Comparison of ENCODE assay signal across 1 cellular context in the genomic region with DNA sequence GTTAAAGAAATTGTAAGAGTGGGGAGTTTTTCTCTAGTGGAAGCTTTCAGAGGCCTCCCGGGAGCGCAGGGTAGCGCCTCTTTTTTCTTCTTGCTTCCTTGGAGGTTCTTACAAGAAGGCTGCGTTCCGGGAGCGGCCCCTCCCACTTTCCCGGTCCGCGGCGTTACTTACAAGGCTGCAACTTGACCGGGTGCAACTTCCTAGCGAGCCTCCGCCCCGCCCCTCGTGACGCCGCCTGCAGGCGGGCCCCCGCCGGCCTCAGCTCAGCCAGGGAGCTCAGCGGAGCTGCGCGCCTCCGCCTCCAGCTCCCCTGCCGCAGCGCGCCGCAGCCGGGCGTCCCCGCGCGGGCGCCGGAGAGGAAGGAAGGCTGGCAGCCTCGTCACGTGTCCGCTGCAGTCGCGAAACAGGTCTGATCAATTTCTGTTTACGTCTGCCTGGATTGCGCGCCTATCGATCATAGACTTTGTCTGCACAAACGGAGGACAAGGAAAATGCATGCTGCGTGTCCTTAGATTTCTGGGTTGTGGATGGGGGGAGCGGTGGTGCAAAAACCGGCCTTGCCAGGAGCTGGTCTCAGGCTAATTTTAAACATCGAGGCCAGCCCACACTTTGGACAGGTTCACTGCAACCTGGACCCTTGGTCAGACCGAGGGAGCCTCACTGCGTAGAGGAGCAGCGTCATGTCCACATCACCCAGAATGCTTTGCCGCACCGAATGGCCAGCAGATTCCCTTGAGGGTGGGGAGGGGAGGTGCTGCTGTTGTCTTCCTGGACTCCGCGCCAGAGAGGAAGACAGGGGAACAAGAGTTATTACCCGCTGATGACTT.
TF ChIP-seq lines count a peak whose summit lies in the region.

A gene with protein sequence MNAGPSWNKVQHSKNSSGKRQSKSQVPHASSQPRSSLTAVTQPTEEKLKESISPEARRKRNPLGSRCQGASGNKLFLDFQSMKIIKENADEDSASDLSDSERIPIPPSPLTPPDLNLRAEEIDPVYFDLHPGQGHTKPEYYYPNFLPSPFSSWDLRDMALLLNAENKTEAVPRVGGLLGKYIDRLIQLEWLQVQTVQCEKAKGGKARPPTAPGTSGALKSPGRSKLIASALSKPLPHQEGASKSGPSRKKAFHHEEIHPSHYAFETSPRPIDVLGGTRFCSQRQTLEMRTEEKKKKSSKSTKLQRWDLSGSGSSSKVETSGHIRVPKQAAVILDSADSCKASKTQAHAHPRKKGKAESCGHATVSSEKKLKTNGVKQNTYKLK (plus strand): TSS at position 261 of the 827 bp plus-strand sequence. CDS start 3,555 bp downstream, outside the sequence.
A gene with protein sequence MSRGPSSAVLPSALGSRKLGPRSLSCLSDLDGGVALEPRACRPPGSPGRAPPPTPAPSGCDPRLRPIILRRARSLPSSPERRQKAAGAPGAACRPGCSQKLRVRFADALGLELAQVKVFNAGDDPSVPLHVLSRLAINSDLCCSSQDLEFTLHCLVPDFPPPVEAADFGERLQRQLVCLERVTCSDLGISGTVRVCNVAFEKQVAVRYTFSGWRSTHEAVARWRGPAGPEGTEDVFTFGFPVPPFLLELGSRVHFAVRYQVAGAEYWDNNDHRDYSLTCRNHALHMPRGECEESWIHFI (minus strand): TSS at position 177 of the 827 bp plus-strand sequence. CDS start 374 bp downstream, outside the sequence.

TF ChIP-seq in HepG2, 621 proteins besides CTCF, POLR2A, EP300 and RAD21 (continued from another document and continues in another):
- TF ChIP-seq, protein P1, sequence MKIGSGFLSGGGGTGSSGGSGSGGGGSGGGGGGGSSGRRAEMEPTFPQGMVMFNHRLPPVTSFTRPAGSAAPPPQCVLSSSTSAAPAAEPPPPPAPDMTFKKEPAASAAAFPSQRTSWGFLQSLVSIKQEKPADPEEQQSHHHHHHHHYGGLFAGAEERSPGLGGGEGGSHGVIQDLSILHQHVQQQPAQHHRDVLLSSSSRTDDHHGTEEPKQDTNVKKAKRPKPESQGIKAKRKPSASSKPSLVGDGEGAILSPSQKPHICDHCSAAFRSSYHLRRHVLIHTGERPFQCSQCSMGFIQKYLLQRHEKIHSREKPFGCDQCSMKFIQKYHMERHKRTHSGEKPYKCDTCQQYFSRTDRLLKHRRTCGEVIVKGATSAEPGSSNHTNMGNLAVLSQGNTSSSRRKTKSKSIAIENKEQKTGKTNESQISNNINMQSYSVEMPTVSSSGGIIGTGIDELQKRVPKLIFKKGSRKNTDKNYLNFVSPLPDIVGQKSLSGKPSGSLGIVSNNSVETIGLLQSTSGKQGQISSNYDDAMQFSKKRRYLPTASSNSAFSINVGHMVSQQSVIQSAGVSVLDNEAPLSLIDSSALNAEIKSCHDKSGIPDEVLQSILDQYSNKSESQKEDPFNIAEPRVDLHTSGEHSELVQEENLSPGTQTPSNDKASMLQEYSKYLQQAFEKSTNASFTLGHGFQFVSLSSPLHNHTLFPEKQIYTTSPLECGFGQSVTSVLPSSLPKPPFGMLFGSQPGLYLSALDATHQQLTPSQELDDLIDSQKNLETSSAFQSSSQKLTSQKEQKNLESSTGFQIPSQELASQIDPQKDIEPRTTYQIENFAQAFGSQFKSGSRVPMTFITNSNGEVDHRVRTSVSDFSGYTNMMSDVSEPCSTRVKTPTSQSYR (CRISPR knock-in tag; IDR thresholded peaks at IDR 0.05; ENCODE audit: borderline replicate concordance): peak; percentile 29
- TF ChIP-seq ARNT (IDR thresholded peaks at IDR 0.05): no peak
- TF ChIP-seq ZNF782 (CRISPR knock-in tag; IDR thresholded peaks at IDR 0.05; ENCODE audit: borderline replicate concordance): peak; percentile 55; the same call in 1 of the 2 replicates
- no peak for TF ChIP-seq POLR2AphosphoS2 (IDR thresholded peaks at IDR 0.05; ENCODE audit: low read depth, low read length)
- TF ChIP-seq, protein P2, sequence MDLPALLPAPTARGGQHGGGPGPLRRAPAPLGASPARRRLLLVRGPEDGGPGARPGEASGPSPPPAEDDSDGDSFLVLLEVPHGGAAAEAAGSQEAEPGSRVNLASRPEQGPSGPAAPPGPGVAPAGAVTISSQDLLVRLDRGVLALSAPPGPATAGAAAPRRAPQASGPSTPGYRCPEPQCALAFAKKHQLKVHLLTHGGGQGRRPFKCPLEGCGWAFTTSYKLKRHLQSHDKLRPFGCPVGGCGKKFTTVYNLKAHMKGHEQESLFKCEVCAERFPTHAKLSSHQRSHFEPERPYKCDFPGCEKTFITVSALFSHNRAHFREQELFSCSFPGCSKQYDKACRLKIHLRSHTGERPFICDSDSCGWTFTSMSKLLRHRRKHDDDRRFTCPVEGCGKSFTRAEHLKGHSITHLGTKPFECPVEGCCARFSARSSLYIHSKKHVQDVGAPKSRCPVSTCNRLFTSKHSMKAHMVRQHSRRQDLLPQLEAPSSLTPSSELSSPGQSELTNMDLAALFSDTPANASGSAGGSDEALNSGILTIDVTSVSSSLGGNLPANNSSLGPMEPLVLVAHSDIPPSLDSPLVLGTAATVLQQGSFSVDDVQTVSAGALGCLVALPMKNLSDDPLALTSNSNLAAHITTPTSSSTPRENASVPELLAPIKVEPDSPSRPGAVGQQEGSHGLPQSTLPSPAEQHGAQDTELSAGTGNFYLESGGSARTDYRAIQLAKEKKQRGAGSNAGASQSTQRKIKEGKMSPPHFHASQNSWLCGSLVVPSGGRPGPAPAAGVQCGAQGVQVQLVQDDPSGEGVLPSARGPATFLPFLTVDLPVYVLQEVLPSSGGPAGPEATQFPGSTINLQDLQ (CRISPR knock-in tag; IDR thresholded peaks at IDR 0.05): peak; percentile 87
- TF ChIP-seq KDM3A (CRISPR knock-in tag; IDR thresholded peaks at IDR 0.05; ENCODE audit: low read depth): 0 out of 2 replicates have a peak, but pooled peaks have one; percentile 13
- no peak for TF ChIP-seq SP1 (IDR thresholded peaks at IDR 0.05)
- TF ChIP-seq SP1 (CRISPR knock-in tag; IDR thresholded peaks at IDR 0.05): peak; percentile 42; the same call in 1 of the 2 replicates
- TF ChIP-seq, protein P3, sequence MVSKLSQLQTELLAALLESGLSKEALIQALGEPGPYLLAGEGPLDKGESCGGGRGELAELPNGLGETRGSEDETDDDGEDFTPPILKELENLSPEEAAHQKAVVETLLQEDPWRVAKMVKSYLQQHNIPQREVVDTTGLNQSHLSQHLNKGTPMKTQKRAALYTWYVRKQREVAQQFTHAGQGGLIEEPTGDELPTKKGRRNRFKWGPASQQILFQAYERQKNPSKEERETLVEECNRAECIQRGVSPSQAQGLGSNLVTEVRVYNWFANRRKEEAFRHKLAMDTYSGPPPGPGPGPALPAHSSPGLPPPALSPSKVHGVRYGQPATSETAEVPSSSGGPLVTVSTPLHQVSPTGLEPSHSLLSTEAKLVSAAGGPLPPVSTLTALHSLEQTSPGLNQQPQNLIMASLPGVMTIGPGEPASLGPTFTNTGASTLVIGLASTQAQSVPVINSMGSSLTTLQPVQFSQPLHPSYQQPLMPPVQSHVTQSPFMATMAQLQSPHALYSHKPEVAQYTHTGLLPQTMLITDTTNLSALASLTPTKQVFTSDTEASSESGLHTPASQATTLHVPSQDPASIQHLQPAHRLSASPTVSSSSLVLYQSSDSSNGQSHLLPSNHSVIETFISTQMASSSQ (IDR thresholded peaks at IDR 0.05; ENCODE audit: low read depth): no peak
- TF ChIP-seq, protein P3 (CRISPR knock-in tag; IDR thresholded peaks at IDR 0.05; ENCODE audit: borderline replicate concordance): peak; percentile 60; the same call in 1 of the 2 replicates
- TF ChIP-seq ZNF224 (CRISPR knock-in tag; IDR thresholded peaks at IDR 0.05): no peak
- TF ChIP-seq ZNF567 (CRISPR knock-in tag; IDR thresholded peaks at IDR 0.05; ENCODE audit: borderline replicate concordance): peak; percentile 87; the same call in 1 of the 2 replicates
- TF ChIP-seq ZNF350 (CRISPR knock-in tag; IDR thresholded peaks at IDR 0.05; ENCODE audit: borderline replicate concordance, low read depth): peak; percentile 94
- TF ChIP-seq, protein P4, sequence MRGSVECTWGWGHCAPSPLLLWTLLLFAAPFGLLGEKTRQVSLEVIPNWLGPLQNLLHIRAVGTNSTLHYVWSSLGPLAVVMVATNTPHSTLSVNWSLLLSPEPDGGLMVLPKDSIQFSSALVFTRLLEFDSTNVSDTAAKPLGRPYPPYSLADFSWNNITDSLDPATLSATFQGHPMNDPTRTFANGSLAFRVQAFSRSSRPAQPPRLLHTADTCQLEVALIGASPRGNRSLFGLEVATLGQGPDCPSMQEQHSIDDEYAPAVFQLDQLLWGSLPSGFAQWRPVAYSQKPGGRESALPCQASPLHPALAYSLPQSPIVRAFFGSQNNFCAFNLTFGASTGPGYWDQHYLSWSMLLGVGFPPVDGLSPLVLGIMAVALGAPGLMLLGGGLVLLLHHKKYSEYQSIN (CRISPR knock-in tag; IDR thresholded peaks at IDR 0.05; ENCODE audit: borderline replicate concordance): no peak
- TF ChIP-seq, protein P5, sequence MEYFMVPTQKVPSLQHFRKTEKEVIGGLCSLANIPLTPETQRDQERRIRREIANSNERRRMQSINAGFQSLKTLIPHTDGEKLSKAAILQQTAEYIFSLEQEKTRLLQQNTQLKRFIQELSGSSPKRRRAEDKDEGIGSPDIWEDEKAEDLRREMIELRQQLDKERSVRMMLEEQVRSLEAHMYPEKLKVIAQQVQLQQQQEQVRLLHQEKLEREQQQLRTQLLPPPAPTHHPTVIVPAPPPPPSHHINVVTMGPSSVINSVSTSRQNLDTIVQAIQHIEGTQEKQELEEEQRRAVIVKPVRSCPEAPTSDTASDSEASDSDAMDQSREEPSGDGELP (IDR thresholded peaks at IDR 0.05; ENCODE audit: borderline replicate concordance, low read depth): peak; percentile 6; the same call in 1 of the 2 replicates
- TF ChIP-seq, protein P6, sequence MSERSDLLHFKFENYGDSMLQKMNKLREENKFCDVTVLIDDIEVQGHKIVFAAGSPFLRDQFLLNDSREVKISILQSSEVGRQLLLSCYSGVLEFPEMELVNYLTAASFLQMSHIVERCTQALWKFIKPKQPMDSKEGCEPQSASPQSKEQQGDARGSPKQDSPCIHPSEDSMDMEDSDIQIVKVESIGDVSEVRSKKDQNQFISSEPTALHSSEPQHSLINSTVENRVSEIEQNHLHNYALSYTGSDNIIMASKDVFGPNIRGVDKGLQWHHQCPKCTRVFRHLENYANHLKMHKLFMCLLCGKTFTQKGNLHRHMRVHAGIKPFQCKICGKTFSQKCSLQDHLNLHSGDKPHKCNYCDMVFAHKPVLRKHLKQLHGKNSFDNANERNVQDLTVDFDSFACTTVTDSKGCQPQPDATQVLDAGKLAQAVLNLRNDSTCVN (CRISPR knock-in tag; IDR thresholded peaks at IDR 0.05; ENCODE audit: borderline replicate concordance): no peak; the same call in 1 of the 2 replicates
- no peak for TF ChIP-seq TBP (CRISPR knock-in tag; IDR thresholded peaks at IDR 0.05)
- TF ChIP-seq ZNF335 (CRISPR knock-in tag; IDR thresholded peaks at IDR 0.05): peak; percentile 63; the same call in 1 of the 2 replicates
- peak; percentile 94 for TF ChIP-seq ARID2 (CRISPR knock-in tag; IDR thresholded peaks at IDR 0.05; ENCODE audit: borderline replicate concordance)
- TF ChIP-seq ZNF550 (CRISPR knock-in tag; IDR thresholded peaks at IDR 0.05; ENCODE audit: borderline replicate concordance): no peak; the same call in 1 of the 2 replicates
- TF ChIP-seq POLR2G (IDR thresholded peaks at IDR 0.05; ENCODE audit: low read depth, low read length): peak; percentile 97
- peak; percentile 61; the same call in 1 of the 2 replicates for TF ChIP-seq GZF1 (CRISPR knock-in tag; IDR thresholded peaks at IDR 0.05)
- no peak for TF ChIP-seq ZBTB1 (CRISPR knock-in tag; IDR thresholded peaks at IDR 0.05; ENCODE audit: borderline replicate concordance)
- peak; percentile 79; the same call in 1 of the 2 replicates for TF ChIP-seq ZBTB42 (CRISPR knock-in tag; IDR thresholded peaks at IDR 0.05)
- TF ChIP-seq JUN (CRISPR knock-in tag; IDR thresholded peaks at IDR 0.05): peak; percentile 68; the same call in 1 of the 2 replicates
- TF ChIP-seq ZNF101 (CRISPR knock-in tag; IDR thresholded peaks at IDR 0.05; ENCODE audit: borderline replicate concordance, low read depth): no peak
- peak; percentile 12 for TF ChIP-seq U2AF1 (optimal IDR thresholded peaks at IDR 0.05; ENCODE audit: low read depth, low read length)
- TF ChIP-seq ASH2L (IDR thresholded peaks at IDR 0.05; ENCODE audit: insufficient read length, low read depth, low read length): peak; percentile 100
- peak; percentile 14 for TF ChIP-seq MED1 (CRISPR knock-in tag; IDR thresholded peaks at IDR 0.05)
- peak; percentile 54 for TF ChIP-seq FOXO1 (CRISPR knock-in tag; IDR thresholded peaks at IDR 0.05)
- TF ChIP-seq, protein P7, sequence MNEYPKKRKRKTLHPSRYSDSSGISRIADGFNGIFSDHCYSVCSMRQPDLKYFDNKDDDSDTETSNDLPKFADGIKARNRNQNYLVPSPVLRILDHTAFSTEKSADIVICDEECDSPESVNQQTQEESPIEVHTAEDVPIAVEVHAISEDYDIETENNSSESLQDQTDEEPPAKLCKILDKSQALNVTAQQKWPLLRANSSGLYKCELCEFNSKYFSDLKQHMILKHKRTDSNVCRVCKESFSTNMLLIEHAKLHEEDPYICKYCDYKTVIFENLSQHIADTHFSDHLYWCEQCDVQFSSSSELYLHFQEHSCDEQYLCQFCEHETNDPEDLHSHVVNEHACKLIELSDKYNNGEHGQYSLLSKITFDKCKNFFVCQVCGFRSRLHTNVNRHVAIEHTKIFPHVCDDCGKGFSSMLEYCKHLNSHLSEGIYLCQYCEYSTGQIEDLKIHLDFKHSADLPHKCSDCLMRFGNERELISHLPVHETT (CRISPR knock-in tag; conservative IDR thresholded peaks at IDR 0.05): no peak; the same call in 1 of the 2 replicates
- no peak for TF ChIP-seq TCF12 (IDR thresholded peaks at IDR 0.05)
- TF ChIP-seq TCF12 (CRISPR knock-in tag; IDR thresholded peaks at IDR 0.05): no peak
- peak; percentile 49 for TF ChIP-seq KAT7 (CRISPR knock-in tag; IDR thresholded peaks at IDR 0.05; ENCODE audit: borderline replicate concordance)
- TF ChIP-seq ZNF83 (CRISPR knock-in tag; IDR thresholded peaks at IDR 0.05; ENCODE audit: borderline replicate concordance): no peak; the same call in none of the 2 replicates
- TF ChIP-seq, protein P8, sequence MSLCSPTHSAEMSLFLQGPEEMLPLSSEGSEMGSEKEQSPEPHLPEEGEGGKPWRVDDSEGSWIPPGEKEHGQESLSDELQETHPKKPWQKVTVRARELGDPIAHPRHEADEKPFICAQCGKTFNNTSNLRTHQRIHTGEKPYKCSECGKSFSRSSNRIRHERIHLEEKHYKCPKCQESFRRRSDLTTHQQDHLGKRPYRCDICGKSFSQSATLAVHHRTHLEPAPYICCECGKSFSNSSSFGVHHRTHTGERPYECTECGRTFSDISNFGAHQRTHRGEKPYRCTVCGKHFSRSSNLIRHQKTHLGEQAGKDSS (CRISPR knock-in tag; IDR thresholded peaks at IDR 0.05; ENCODE audit: borderline replicate concordance, low read depth): no peak; the same call in 1 of the 2 replicates
